Comparison of ENCODE assay signal across 9 cellular contexts in the genomic region with DNA sequence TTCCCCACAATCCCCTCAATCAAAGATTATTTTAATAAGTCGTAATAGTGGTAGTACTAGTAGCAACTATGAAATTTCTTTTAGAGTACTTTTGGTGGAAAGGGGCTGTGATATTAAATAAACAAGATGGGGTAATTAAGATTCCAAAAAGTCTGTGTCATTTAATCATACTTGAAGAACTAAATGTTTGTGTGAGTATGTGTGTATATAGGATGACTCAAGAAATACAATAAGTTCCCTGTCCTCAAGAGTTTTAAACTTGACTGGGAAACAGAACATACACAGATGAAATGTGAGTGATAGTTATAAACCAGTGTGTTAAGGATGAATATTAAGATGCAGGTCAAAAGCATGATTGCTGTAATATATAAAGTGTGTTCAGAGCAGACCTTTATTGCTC. TPM values are rescaled to one million over a fixed set of nuclear protein-coding genes. Genes with fewer than 3 reads are reported as not detected.
DNase-seq lines count a peak whose midpoint lies in the region; ATAC-seq and TF ChIP-seq lines count a peak whose summit lies in the region.
"Had no signal": no experiment of that assay in that cellular context is flagged by ENCODE, and none has a peak within 500 bp of the region (broad histone marks: within the 10 kb centered on the region; RNA-seq: fewer than 3 reads in every experiment).

No MANE protein-coding gene starts in this region.

- no peak for TF ChIP-seq EP300 in suprapubic skin (IDR thresholded peaks at IDR 0.05)

- H3K36me3 Mint-ChIP-seq in activated CD8-positive, alpha-beta T cell treated with anti-CD3 and anti-CD28 coated beads, Interleukin-2, amount 10 ng/mL, durations not matched to agents 7 days and 5 days (ENCODE audit: low read depth): peaks cover 29% of the 10 kb centered on the region

- DNase-seq in HAP-1 (ENCODE audit: low spot score in 2 of 2): no peak
- no peak for DNase-seq in activated CD8-positive, alpha-beta T cell treated with anti-CD3 and anti-CD28 coated beads, Interleukin-2, amount 10 ng/mL, durations not matched to agents 7 days and 5 days
- no peak for DNase-seq in hepatocyte (ENCODE audit: low spot score)
- no peak for DNase-seq in suprapubic skin (ENCODE audit: low spot score in 2 of 2)
- DNase-seq in SHP77 treated with DMSO at 0.1 percent for 48 hours (lab: John Stamatoyannopoulos, UW): no peak
- no peak for DNase-seq in NCI-H69 (lab: John Stamatoyannopoulos, UW)
- no peak for DNase-seq in glomerular visceral epithelial cell (ENCODE audit: extremely low spot score)
- DNase-seq: NCI-H526 treated with DMSO at 0.1 percent for 48 hours; stimulated activated CD8-positive, alpha-beta memory T cell treated with anti-CD3 and anti-CD28 coated beads, Interleukin-4, amount 100 ng/mL, for 48 hours had no signal

- no peak overlapping the region for H2AFZ ChIP-seq in hepatocyte

- no peak for ATAC-seq in activated CD8-positive, alpha-beta T cell treated with anti-CD3 and anti-CD28 coated beads, Interleukin-2, amount 10 ng/mL, durations not matched to agents 7 days and 5 days

- peaks cover 51% of the 10 kb centered on the region for H3K4me1 Mint-ChIP-seq in activated CD8-positive, alpha-beta T cell treated with anti-CD3 and anti-CD28 coated beads, Interleukin-2, amount 10 ng/mL, durations not matched to agents 7 days and 5 days (ENCODE audit: low read depth)

- no peaks in the 10 kb centered on the region for H3K9me2 ChIP-seq in hepatocyte (replicated peaks; ENCODE audit: insufficient read depth)

- POLR2A ChIA-PET in activated CD8-positive, alpha-beta T cell treated with anti-CD3 and anti-CD28 coated beads, Interleukin-2, amount 10 ng/mL, durations not matched to agents 7 days and 5 days (lab: Charles Lee): no interaction called here

- no peaks in the 10 kb centered on the region for H4K20me1 ChIP-seq in hepatocyte (ENCODE audit: insufficient read depth, poor library complexity, severe bottlenecking)

- no peaks in the 10 kb centered on the region for H3K27me3 Mint-ChIP-seq in activated CD8-positive, alpha-beta T cell treated with anti-CD3 and anti-CD28 coated beads, Interleukin-2, amount 10 ng/mL, durations not matched to agents 7 days and 5 days (ENCODE audit: low read depth)

- peak overlapping the region; percentile 17 for H3K4me3 Mint-ChIP-seq in activated CD8-positive, alpha-beta T cell treated with anti-CD3 and anti-CD28 coated beads, Interleukin-2, amount 10 ng/mL, durations not matched to agents 7 days and 5 days

- CTCF ChIA-PET in activated CD8-positive, alpha-beta T cell treated with anti-CD3 and anti-CD28 coated beads, Interleukin-2, amount 10 ng/mL, durations not matched to agents 7 days and 5 days (lab: Charles Lee): no interaction called here

- peak overlapping the region; percentile 65; the same call in 1 of the 2 replicates for H3K4me3 ChIP-seq in HAP-1
- H3K4me3 ChIP-seq in hepatocyte: no peak overlapping the region
- H3K4me3 ChIP-seq in suprapubic skin: peak overlapping the region; percentile 68

- no peak for TF ChIP-seq POLR2A in suprapubic skin (IDR thresholded peaks at IDR 0.05)

- peaks cover 24% of the 10 kb centered on the region for H3K36me3 ChIP-seq in HAP-1 (replicated peaks)
- H3K36me3 ChIP-seq in hepatocyte (replicated peaks; ENCODE audit: insufficient read depth, low read depth): no peaks in the 10 kb centered on the region
- H3K36me3 ChIP-seq in suprapubic skin: peaks cover 27% of the 10 kb centered on the region

- H3K27ac ChIP-seq in hepatocyte: peak overlapping the region; percentile 45
- peak overlapping the region; percentile 97 for H3K27ac ChIP-seq in suprapubic skin

- H3K9me3 ChIP-seq in HAP-1 (0 out of 2 replicates have a peak, but pooled peaks cover 2% of the 10 kb centered on the region), hepatocyte (ENCODE audit: low read depth) (no peaks in the 10 kb centered on the region), suprapubic skin (no peaks in the 10 kb centered on the region)

- 82% methylated on average over 1 of the region's 1 CpG for WGBS in hepatocyte (ENCODE audit: low lambda C conversion rate, missing lambda C conversion rate)
- WGBS in suprapubic skin: 57% methylated on average over 1 of the region's 1 CpG

- H3K9me3 Mint-ChIP-seq in activated CD8-positive, alpha-beta T cell treated with anti-CD3 and anti-CD28 coated beads, Interleukin-2, amount 10 ng/mL, durations not matched to agents 7 days and 5 days (ENCODE audit: insufficient read depth): no peaks in the 10 kb centered on the region

- H3K79me2 ChIP-seq in hepatocyte: peaks cover 66% of the 10 kb centered on the region

- TF ChIP-seq CTCF in hepatocyte (IDR thresholded peaks at IDR 0.05; ENCODE audit: poor library complexity) (no peak), suprapubic skin (IDR thresholded peaks at IDR 0.05) (no peak)

- peaks cover 27% of the 10 kb centered on the region for H3K4me1 ChIP-seq in HAP-1
- H3K4me1 ChIP-seq in hepatocyte (ENCODE audit: insufficient read depth): peaks cover 46% of the 10 kb centered on the region
- H3K4me1 ChIP-seq in suprapubic skin: peaks cover 75% of the 10 kb centered on the region

- in situ Hi-C loops in HAP-1 (cut with MboI; ENCODE audit: low sequenced_read_pairs): no loop called here

- H3K4me2 ChIP-seq in hepatocyte: peak overlapping the region; percentile 89

- H3K27me3 ChIP-seq in HAP-1 (ENCODE audit: low read depth): no peaks in the 10 kb centered on the region
- H3K27me3 ChIP-seq in hepatocyte: no peaks in the 10 kb centered on the region
- H3K27me3 ChIP-seq in suprapubic skin: no peaks in the 10 kb centered on the region

- H3K27ac Mint-ChIP-seq in activated CD8-positive, alpha-beta T cell treated with anti-CD3 and anti-CD28 coated beads, Interleukin-2, amount 10 ng/mL, durations not matched to agents 7 days and 5 days: no peak overlapping the region

RNA-seq across cellular contexts. Expression of a gene that starts 2.3 kb away (rescaled TPM):
- total RNA-seq in activated CD8-positive, alpha-beta T cell treated with anti-CD3 and anti-CD28 coated beads, Interleukin-2, amount 10 ng/mL, durations not matched to agents 7 days and 5 days: 10 to 100 TPM; 25.1 to 27.4 TPM
- total RNA-seq in hepatocyte: 116 and 137 TPM in 2 replicates
- polyA plus RNA-seq in hepatocyte: 62.1 and 63.6 TPM in 2 replicates
- total RNA-seq in suprapubic skin: 1,000 to 10,000 TPM in 1 of 4 donors, 100 to 1,000 TPM in 3; 493 to 1,000 (median 626) TPM
